Comparison of ENCODE assay signal across 1 cellular context in the genomic region with DNA sequence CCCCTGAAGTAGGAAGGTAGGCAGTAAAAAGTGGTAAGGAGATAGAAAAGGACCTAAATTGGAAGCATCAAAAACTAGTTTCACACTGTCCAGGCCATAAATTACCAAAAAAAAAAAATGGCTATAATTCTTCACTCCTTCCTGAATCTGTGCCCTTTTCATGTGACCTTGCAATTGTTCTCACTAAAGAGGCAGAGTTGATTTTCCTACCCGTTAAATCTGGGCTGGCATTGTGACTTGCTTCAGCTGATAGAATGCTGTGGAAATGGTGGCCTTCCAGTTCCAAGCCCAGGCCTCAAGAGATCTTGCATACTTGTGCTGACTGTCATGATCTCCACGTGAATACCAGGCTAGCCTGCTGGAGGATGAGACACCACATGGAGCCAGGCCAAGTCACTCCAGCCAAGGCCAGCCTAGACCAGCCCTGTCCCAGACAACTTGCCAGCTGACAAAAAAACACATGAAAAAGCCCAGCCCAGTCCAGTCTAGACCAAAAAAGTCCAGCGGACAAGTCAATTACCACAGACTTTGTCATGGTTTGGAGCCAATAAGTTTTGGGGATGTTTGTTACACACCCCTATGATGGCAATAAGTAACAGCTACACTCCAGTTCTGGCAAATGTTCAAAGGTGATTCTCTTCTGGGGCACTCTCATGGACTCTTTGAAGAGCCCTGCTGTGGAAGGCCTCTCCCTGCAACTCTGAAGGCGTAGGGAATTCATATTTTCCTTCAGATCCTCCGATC.
TF ChIP-seq lines count a peak whose summit lies in the region.

No MANE protein-coding gene starts in this region.

TF ChIP-seq in K562, 482 proteins besides CTCF, POLR2A, EP300 and RAD21:
- no peak for TF ChIP-seq PHB (CRISPR knock-in tag; IDR thresholded peaks at IDR 0.05)
- TF ChIP-seq KAT8 (IDR thresholded peaks at IDR 0.05; ENCODE audit: low read depth): no peak
- peak; percentile 5 for TF ChIP-seq RBM25 (IDR thresholded peaks at IDR 0.05; ENCODE audit: low read depth, low read length, severe bottlenecking)
TF ChIP-seq in K562: peak in this region for 1.
